In the genomic region with DNA sequence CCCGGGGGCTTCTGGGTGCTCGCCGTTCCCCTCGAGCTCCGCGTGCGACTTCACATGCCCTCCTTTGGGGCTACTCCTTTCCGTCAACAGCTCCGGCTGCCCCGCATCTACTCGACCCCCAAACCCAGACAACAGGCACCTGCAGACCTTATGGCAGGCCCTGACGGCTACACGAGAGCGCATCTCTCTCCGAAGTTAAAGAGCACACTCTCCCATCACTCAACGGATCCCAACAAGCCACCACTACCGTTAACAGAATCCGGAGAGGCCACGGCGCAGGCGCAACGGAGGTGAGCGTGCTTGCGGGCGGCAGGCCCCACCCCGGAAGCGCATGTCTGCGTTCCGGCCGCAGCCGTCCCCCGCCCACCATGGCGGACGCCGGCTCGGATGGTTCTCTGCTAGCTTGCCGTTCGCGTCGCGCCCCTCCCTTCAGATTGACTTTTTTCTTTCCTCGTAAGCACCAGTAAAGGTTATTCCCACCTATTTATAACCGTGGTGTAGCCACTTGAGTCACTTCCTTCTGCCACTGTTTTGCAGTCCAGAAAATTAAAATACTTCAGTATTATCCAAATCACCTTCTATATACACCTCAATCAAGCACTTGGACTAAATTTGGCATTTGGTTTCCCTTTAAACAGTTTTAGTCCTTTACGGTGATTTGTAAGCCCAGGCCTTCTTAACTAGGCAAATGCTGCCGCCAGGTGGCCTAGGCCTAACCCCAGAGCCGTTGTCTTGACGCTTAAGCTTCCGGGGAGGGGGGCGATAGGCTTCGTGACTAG, we compare ENCODE assay signal across 8 cellular contexts. TPM values are rescaled to one million over a fixed set of nuclear protein-coding genes. Genes with fewer than 3 reads are reported as not detected.
A peak's percentile ranks its signal among the peaks of the same experiment; 100 is the strongest.
DNase-seq lines count a peak whose midpoint lies in the region; ATAC-seq, FAIRE-seq and TF ChIP-seq lines count a peak whose summit lies in the region.

A gene (minus strand): TSS at position 269 of the 779 bp plus-strand sequence. CDS start 86 bp downstream, at position 183.

- no peak for FAIRE-seq in keratinocyte (lab: Jason Lieb, UNC)

- DNase-seq in Ammon's horn (ENCODE audit: low spot score) (peak; percentile 96), NCI-H446 (lab: John Stamatoyannopoulos, UW) (peak; percentile 74 to 93), keratinocyte (ENCODE audit: low read depth, low spot score) (peak; percentile 69)
- DNase-seq in activated CD4-positive, CD25-positive, alpha-beta regulatory T cell treated with anti-CD3 and anti-CD28 coated beads, Interleukin-2, amount 50 U/mL, for 16 hours (ENCODE audit: low read depth, low spot score): peak; percentile 90
- peak; percentile 96 for DNase-seq in central memory CD4-positive, alpha-beta T cell
- DNase-seq in stimulated activated CD4-positive, alpha-beta T cell treated with anti-CD3 and anti-CD28 coated beads, Interleukin-12 subunit alpha, Interleukin-12 subunit beta, amount 100 ng/mL, for 48 hours (ENCODE audit: low read depth in 2 of 3, low spot score in 1 of 3): peak; percentile 89 to 94 (median 92)

- no peaks in the 10 kb centered on the region for H3K9me3 ChIP-seq in keratinocyte (ENCODE audit: control insufficient read depth, low read depth, low read length)

- H3K4me1 ChIP-seq in keratinocyte (ENCODE audit: control insufficient read depth, extremely low read depth, insufficient read depth, low read length): peaks cover 61% of the 10 kb centered on the region

- dilution Hi-C loops in keratinocyte (cut with MboI; ENCODE audit: extremely low pct_ligation_motif_present, low sequenced_read_pairs): no loop called here

- ATAC-seq in GM19043 (IDR thresholded peaks at IDR 0.05; ENCODE audit: low read depth, unreplicated experiment) (peak; percentile 91), HG03354 (IDR thresholded peaks at IDR 0.05; ENCODE audit: poor library complexity, severe bottlenecking, unreplicated experiment) (peak; percentile 83)

- no peaks in the 10 kb centered on the region for H3K27me3 ChIP-seq in keratinocyte (ENCODE audit: control insufficient read depth, extremely low read depth, insufficient read depth, low read length)

- peak within 1 kb of the TSS; percentile 81 for H3K4me2 ChIP-seq in keratinocyte (ENCODE audit: control insufficient read depth, extremely low read depth, insufficient read depth, low read depth, low read length)

- peaks cover 9 to 31% of the 10 kb centered on the region in 2 experiments for H3K36me3 ChIP-seq in keratinocyte (ENCODE audit: control insufficient read depth in 2 of 2, extremely low read depth in 1 of 2, insufficient read depth in 2 of 2, low read length in 2 of 2)

- TF ChIP-seq CTCF in keratinocyte (optimal IDR thresholded peaks at IDR 0.05 in 1 of 3, IDR thresholded peaks at IDR 0.05 in 1 of 3, conservative IDR thresholded peaks at IDR 0.05 in 1 of 3; ENCODE audit: extremely low read depth in 1 of 3, insufficient read depth in 2 of 3, low read length in 3 of 3): peak; percentile 51 to 62 (median 51)

- H3K79me2 ChIP-seq in keratinocyte (ENCODE audit: control insufficient read depth, insufficient read depth, low read length): peaks cover 51% of the 10 kb centered on the region

- peak within 1 kb of the TSS; percentile 84 for H3K27ac ChIP-seq in keratinocyte (ENCODE audit: control insufficient read depth, insufficient read depth, low read length)

- peak within 1 kb of the TSS; percentile 56 to 71 (median 59) for H3K4me3 ChIP-seq in keratinocyte (ENCODE audit: control insufficient read depth in 2 of 3, extremely low read depth in 1 of 3, insufficient read depth in 2 of 3, low read depth in 1 of 3, low read length in 3 of 3)

- H2AFZ ChIP-seq in keratinocyte (ENCODE audit: control insufficient read depth, low read length): peak within 1 kb of the TSS; percentile 94

- H4K20me1 ChIP-seq in keratinocyte (ENCODE audit: control insufficient read depth, extremely low read depth, insufficient read depth, low read length): peaks cover 13% of the 10 kb centered on the region

- H3K9me1 ChIP-seq in keratinocyte (ENCODE audit: control insufficient read depth, extremely low read depth, insufficient read depth, low read length): no peaks in the 10 kb centered on the region

- peak within 1 kb of the TSS; percentile 82 for H3K9ac ChIP-seq in keratinocyte (ENCODE audit: control insufficient read depth, extremely low read depth, insufficient read depth, low read length)

RNA-seq across cellular contexts. Expression of the gene that starts here (rescaled TPM):
- polyA plus RNA-seq in keratinocyte: 7.9 to 14.0 TPM (median 8.5 TPM) in 3 replicates
- polyA plus RNA-seq in keratinocyte (2011; ENCODE audit: low read depth): 26.3 TPM
- polyA plus RNA-seq in keratinocyte (2011; cell fraction: cytosol; rRNA removed): 4.4 and 5.1 TPM in 2 replicates
- 22.7 and 28.5 TPM in 2 replicates for polyA plus RNA-seq in keratinocyte (2011; cell fraction: nucleus; rRNA removed)
- polyA plus RNA-seq in keratinocyte (2012; ENCODE audit: low replicate concordance): 6.5 and 9.3 TPM in 2 replicates
- 1.6 to 9.8 TPM (median 5.2 TPM) in 3 replicates for polyA minus RNA-seq in keratinocyte
- 2.9 TPM for polyA minus RNA-seq in keratinocyte (2011; cell fraction: cytosol; rRNA and poly(A)+ RNA removed)
- 9.2 and 23.0 TPM in 2 replicates for polyA minus RNA-seq in keratinocyte (2011; cell fraction: nucleus; rRNA and poly(A)+ RNA removed)

Comparison
In these comparisons a context has a peak if more than half of its experiments do, and no peak if none do; other contexts are left out.
1. Peak in every context shown above with its lines: DNase-seq, ATAC-seq, H3K4me3 ChIP-seq and H3K27ac ChIP-seq.